In genomic region chr6:44219815-44220784, GRCh38 we compare ENCODE assay signal across 2 cellular contexts.
A peak's percentile ranks its signal among the peaks of the same experiment; 100 is the strongest.
TF ChIP-seq lines count a peak whose summit lies in the region.

No MANE protein-coding gene starts in this region.

TF ChIP-seq in HEK293, 187 proteins besides CTCF, POLR2A, EP300 and RAD21:
- TF ChIP-seq ZNF792 (tag by site-specific recombination; IDR thresholded peaks at IDR 0.05) = no peak
- TF ChIP-seq, protein P1, sequence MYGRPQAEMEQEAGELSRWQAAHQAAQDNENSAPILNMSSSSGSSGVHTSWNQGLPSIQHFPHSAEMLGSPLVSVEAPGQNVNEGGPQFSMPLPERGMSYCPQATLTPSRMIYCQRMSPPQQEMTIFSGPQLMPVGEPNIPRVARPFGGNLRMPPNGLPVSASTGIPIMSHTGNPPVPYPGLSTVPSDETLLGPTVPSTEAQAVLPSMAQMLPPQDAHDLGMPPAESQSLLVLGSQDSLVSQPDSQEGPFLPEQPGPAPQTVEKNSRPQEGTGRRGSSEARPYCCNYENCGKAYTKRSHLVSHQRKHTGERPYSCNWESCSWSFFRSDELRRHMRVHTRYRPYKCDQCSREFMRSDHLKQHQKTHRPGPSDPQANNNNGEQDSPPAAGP (tag by site-specific recombination; IDR thresholded peaks at IDR 0.05) = no peak
- TF ChIP-seq, protein P2, sequence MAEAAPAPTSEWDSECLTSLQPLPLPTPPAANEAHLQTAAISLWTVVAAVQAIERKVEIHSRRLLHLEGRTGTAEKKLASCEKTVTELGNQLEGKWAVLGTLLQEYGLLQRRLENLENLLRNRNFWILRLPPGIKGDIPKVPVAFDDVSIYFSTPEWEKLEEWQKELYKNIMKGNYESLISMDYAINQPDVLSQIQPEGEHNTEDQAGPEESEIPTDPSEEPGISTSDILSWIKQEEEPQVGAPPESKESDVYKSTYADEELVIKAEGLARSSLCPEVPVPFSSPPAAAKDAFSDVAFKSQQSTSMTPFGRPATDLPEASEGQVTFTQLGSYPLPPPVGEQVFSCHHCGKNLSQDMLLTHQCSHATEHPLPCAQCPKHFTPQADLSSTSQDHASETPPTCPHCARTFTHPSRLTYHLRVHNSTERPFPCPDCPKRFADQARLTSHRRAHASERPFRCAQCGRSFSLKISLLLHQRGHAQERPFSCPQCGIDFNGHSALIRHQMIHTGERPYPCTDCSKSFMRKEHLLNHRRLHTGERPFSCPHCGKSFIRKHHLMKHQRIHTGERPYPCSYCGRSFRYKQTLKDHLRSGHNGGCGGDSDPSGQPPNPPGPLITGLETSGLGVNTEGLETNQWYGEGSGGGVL (tag by site-specific recombination; IDR thresholded peaks at IDR 0.05) = no peak
- no peak for TF ChIP-seq SCRT2 (tag by site-specific recombination; IDR thresholded peaks at IDR 0.05)
- peak; percentile 40; the same call in 1 of the 2 replicates for TF ChIP-seq KLF1 (tag by site-specific recombination; IDR thresholded peaks at IDR 0.05)
- no peak for TF ChIP-seq EGR2 (tag by site-specific recombination; IDR thresholded peaks at IDR 0.05; ENCODE audit: low read depth)
- no peak for TF ChIP-seq ZNF843 (tag by site-specific recombination; IDR thresholded peaks at IDR 0.05)
- no peak for TF ChIP-seq ZNF776 (tag by site-specific recombination; IDR thresholded peaks at IDR 0.05; ENCODE audit: borderline replicate concordance)

TF ChIP-seq in HepG2, 621 proteins besides CTCF, POLR2A, EP300 and RAD21:
- no peak for TF ChIP-seq ZNF460 (CRISPR knock-in tag; IDR thresholded peaks at IDR 0.05; ENCODE audit: borderline replicate concordance)
- no peak for TF ChIP-seq DR1 (CRISPR knock-in tag; IDR thresholded peaks at IDR 0.05)
- TF ChIP-seq, protein P3, sequence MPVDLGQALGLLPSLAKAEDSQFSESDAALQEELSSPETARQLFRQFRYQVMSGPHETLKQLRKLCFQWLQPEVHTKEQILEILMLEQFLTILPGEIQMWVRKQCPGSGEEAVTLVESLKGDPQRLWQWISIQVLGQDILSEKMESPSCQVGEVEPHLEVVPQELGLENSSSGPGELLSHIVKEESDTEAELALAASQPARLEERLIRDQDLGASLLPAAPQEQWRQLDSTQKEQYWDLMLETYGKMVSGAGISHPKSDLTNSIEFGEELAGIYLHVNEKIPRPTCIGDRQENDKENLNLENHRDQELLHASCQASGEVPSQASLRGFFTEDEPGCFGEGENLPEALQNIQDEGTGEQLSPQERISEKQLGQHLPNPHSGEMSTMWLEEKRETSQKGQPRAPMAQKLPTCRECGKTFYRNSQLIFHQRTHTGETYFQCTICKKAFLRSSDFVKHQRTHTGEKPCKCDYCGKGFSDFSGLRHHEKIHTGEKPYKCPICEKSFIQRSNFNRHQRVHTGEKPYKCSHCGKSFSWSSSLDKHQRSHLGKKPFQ (CRISPR knock-in tag; IDR thresholded peaks at IDR 0.05; ENCODE audit: insufficient replicate concordance) = peak; percentile 77
- TF ChIP-seq ZNF770 (CRISPR knock-in tag; IDR thresholded peaks at IDR 0.05) = peak; percentile 68; the same call in 1 of the 2 replicates
- TF ChIP-seq ZNF891 (CRISPR knock-in tag; IDR thresholded peaks at IDR 0.05) = 0 out of 2 replicates have a peak, but pooled peaks have one; percentile 3
- TF ChIP-seq ZBTB14 (CRISPR knock-in tag; IDR thresholded peaks at IDR 0.05) = no peak
- 0 out of 2 replicates have a peak, but pooled peaks have one; percentile 25 for TF ChIP-seq ZNF3 (CRISPR knock-in tag; IDR thresholded peaks at IDR 0.05)
- TF ChIP-seq ZMYM3 (CRISPR knock-in tag; IDR thresholded peaks at IDR 0.05) = 0 out of 2 replicates have a peak, but pooled peaks have one; percentile 51
- TF ChIP-seq STAT6 (CRISPR knock-in tag; IDR thresholded peaks at IDR 0.05; ENCODE audit: borderline replicate concordance) = 0 out of 2 replicates have a peak, but pooled peaks have one; percentile 19
- TF ChIP-seq ZSCAN30 (CRISPR knock-in tag; IDR thresholded peaks at IDR 0.05) = no peak
- 0 out of 2 replicates have a peak, but pooled peaks have one; percentile 37 for TF ChIP-seq ZNF362 (CRISPR knock-in tag; IDR thresholded peaks at IDR 0.05; ENCODE audit: borderline replicate concordance)
